Comparison of ENCODE assay signal across 14 cellular contexts in genomic region chr10:104892879-104893278, GRCh38.
"Had no signal": no experiment of that assay in that cellular context is flagged by ENCODE, and none has a peak within 500 bp of the region (broad histone marks: within the 10 kb centered on the region; RNA-seq: fewer than 3 reads in every experiment).

No MANE protein-coding gene starts in this region.

- DNase-seq: effector memory CD8-positive, alpha-beta T cell; glutamatergic neuron; islet precursor cell; mammary epithelial cell; naive thymus-derived CD8-positive, alpha-beta T cell; psoas muscle; right lobe of liver; stimulated activated CD4-positive, alpha-beta T cell treated with anti-CD3 and anti-CD28 coated beads, Interleukin-4, amount 100 ng/mL, for 1 hour; stimulated activated CD8-positive, alpha-beta memory T cell treated with anti-CD3 and anti-CD28 coated beads, Interleukin-4, amount 100 ng/mL, for 48 hours; testis had no signal

- H3K27ac Mint-ChIP-seq: effector memory CD8-positive, alpha-beta T cell; naive thymus-derived CD8-positive, alpha-beta T cell; stimulated activated effector memory CD8-positive, alpha-beta T cell treated with anti-CD3 and anti-CD28 coated beads, Interleukin-12 subunit alpha, Interleukin-12 subunit beta, amount 100 ng/mL, for 72 hours; stimulated activated naive CD8-positive, alpha-beta T cell treated with anti-CD3 and anti-CD28 coated beads, Interleukin-15, Interleukin-2, amounts not matched to agents 100 ng/mL and 50 ng/mL, for 24 hours had no signal

- H3K36me3 Mint-ChIP-seq: stimulated activated effector memory CD8-positive, alpha-beta T cell treated with anti-CD3 and anti-CD28 coated beads, Interleukin-12 subunit alpha, Interleukin-12 subunit beta, amount 100 ng/mL, for 72 hours had no signal

- ATAC-seq: effector memory CD8-positive, alpha-beta T cell; gastroesophageal sphincter; left lobe of liver; naive thymus-derived CD8-positive, alpha-beta T cell; psoas muscle; right lobe of liver; stimulated activated effector memory CD8-positive, alpha-beta T cell treated with anti-CD3 and anti-CD28 coated beads, Interleukin-12 subunit alpha, Interleukin-12 subunit beta, amount 100 ng/mL, for 72 hours had no signal

- H3K4me3 Mint-ChIP-seq: effector memory CD8-positive, alpha-beta T cell; naive thymus-derived CD8-positive, alpha-beta T cell; stimulated activated effector memory CD8-positive, alpha-beta T cell treated with anti-CD3 and anti-CD28 coated beads, Interleukin-12 subunit alpha, Interleukin-12 subunit beta, amount 100 ng/mL, for 72 hours; stimulated activated naive CD8-positive, alpha-beta T cell treated with anti-CD3 and anti-CD28 coated beads, Interleukin-15, Interleukin-2, amounts not matched to agents 100 ng/mL and 50 ng/mL, for 24 hours had no signal

- H3K4me1 Mint-ChIP-seq: naive thymus-derived CD8-positive, alpha-beta T cell; stimulated activated effector memory CD8-positive, alpha-beta T cell treated with anti-CD3 and anti-CD28 coated beads, Interleukin-12 subunit alpha, Interleukin-12 subunit beta, amount 100 ng/mL, for 72 hours had no signal

- H3K27me3 Mint-ChIP-seq: stimulated activated naive CD8-positive, alpha-beta T cell treated with anti-CD3 and anti-CD28 coated beads, Interleukin-15, Interleukin-2, amounts not matched to agents 100 ng/mL and 50 ng/mL, for 24 hours had no signal
